8 cellular contexts compared by ENCODE assay signal in genomic region chr18:76349067-76349715, GRCh38.
DNase-seq lines count a peak whose midpoint lies in the region; ATAC-seq and TF ChIP-seq lines count a peak whose summit lies in the region.

No MANE protein-coding gene starts in this region.

- no peak for TF ChIP-seq EP300 in transverse colon (IDR thresholded peaks at IDR 0.05; ENCODE audit: low read depth)

- peaks cover 3 to 6% (median 5%) of the 10 kb centered on the region in 3 donors for H3K4me1 Mint-ChIP-seq in CD8-positive, alpha-beta memory T cell
- peaks cover 13% of the 10 kb centered on the region for H3K4me1 Mint-ChIP-seq in osteocyte (ENCODE audit: unreplicated experiment)

- H3K36me3 ChIP-seq in CD8-positive, alpha-beta memory T cell (ENCODE audit: insufficient read depth, low read length) = no peaks in the 10 kb centered on the region
- no peaks in the 10 kb centered on the region for H3K36me3 ChIP-seq in transverse colon

- TF ChIP-seq POLR2A in transverse colon (IDR thresholded peaks at IDR 0.05) = no peak

- H3K4me1 ChIP-seq in CD8-positive, alpha-beta memory T cell (ENCODE audit: insufficient read depth, low read length) = peaks cover 7% of the 10 kb centered on the region
- H3K4me1 ChIP-seq in transverse colon = peaks cover 0 to 12% (median 8%) of the 10 kb centered on the region in 4 donors

- CTCF ChIA-PET in CD8-positive, alpha-beta memory T cell (lab: Charles Lee) = interaction anchor here (1.5 kb wide), 1 partner anchor 1703 kb away, joined by 3 read pairs; no protein-coding TSS in a partner anchor

- peak; percentile 63 for ATAC-seq in GM21381 (IDR thresholded peaks at IDR 0.05; ENCODE audit: unreplicated experiment)

- no peaks in the 10 kb centered on the region for H3K27me3 ChIP-seq in CD8-positive, alpha-beta memory T cell (ENCODE audit: insufficient read depth, low read length, poor library complexity, severe bottlenecking)
- no peaks in the 10 kb centered on the region for H3K27me3 ChIP-seq in transverse colon

- H3K4me3 ChIP-seq in CD8-positive, alpha-beta memory T cell (ENCODE audit: low read length) = no peak overlapping the region
- peak overlapping the region in 1 of 4 donors; percentile 7 for H3K4me3 ChIP-seq in transverse colon

- no peaks in the 10 kb centered on the region for H3K9me3 Mint-ChIP-seq in CD8-positive, alpha-beta memory T cell
- peaks cover 5% of the 10 kb centered on the region for H3K9me3 Mint-ChIP-seq in osteocyte (ENCODE audit: unreplicated experiment)

- POLR2A ChIA-PET in CD8-positive, alpha-beta memory T cell (lab: Charles Lee) = no interaction called here

- TF ChIP-seq CTCF in osteocyte (IDR thresholded peaks at IDR 0.05) (peak; percentile 90), transverse colon (IDR thresholded peaks at IDR 0.05) (peak; percentile 78 to 90 (median 88))

- H3K36me3 Mint-ChIP-seq in CD8-positive, alpha-beta memory T cell = no peaks in the 10 kb centered on the region
- H3K36me3 Mint-ChIP-seq in osteocyte (ENCODE audit: unreplicated experiment) = peaks cover 1% of the 10 kb centered on the region

- in situ Hi-C loops in transverse colon (cut with MboI; ENCODE audit: low pct_ligation_motif_present in 1 of 4, low pct_unique_long_range_greater_than_20kb in 1 of 4, low sequenced_read_pairs in 3 of 4) = loop anchor here in 1 of 4 donors (25.0 kb wide), 1 partner anchor 1687 kb away; no protein-coding TSS in a partner anchor

- 28 to 63% methylated on average over 6 to 29 of the region's 29 CpGs for WGBS in transverse colon (ENCODE audit: low coverage in 1 of 2), 2 donors

- intact Hi-C loops in transverse colon (cut with DNase I; ENCODE audit: low total_unique reads) = no loop called here

- no peak overlapping the region for H3K27ac ChIP-seq in CD8-positive, alpha-beta memory T cell (ENCODE audit: low read depth, low read length)
- H3K27ac ChIP-seq in transverse colon = no peak overlapping the region

- DNase-seq in CD8-positive, alpha-beta memory T cell = peak; percentile 32 to 62 (median 40)
- DNase-seq in LoVo (ENCODE audit: low spot score) (peak; percentile 39), RPMI7951 (ENCODE audit: low read depth) (peak; percentile 57), foreskin melanocyte (peak; percentile 56), osteocyte (ENCODE audit: extremely low spot score, unreplicated experiment) (peak; percentile 85), transverse colon (peak; percentile 66)
- peak; percentile 17 for DNase-seq in activated T-helper 9 cell treated with anti-CD3 and anti-CD28 coated beads, Interleukin-2, amount 50 U/mL, for 16 hours (ENCODE audit: low read depth)

- H3K27me3 Mint-ChIP-seq in CD8-positive, alpha-beta memory T cell = peaks cover 3 to 8% of the 10 kb centered on the region in 2 donors
- no peaks in the 10 kb centered on the region for H3K27me3 Mint-ChIP-seq in osteocyte (ENCODE audit: unreplicated experiment)

- H3K9me3 ChIP-seq in CD8-positive, alpha-beta memory T cell (ENCODE audit: low read length) = no peaks in the 10 kb centered on the region
- no peaks in the 10 kb centered on the region for H3K9me3 ChIP-seq in transverse colon

- H3K27ac Mint-ChIP-seq in CD8-positive, alpha-beta memory T cell = no peak overlapping the region
- no peak overlapping the region for H3K27ac Mint-ChIP-seq in osteocyte (ENCODE audit: unreplicated experiment)

- H3K4me3 Mint-ChIP-seq in CD8-positive, alpha-beta memory T cell = no peak overlapping the region
- H3K4me3 Mint-ChIP-seq in osteocyte (ENCODE audit: unreplicated experiment) = peak overlapping the region; percentile 69

Comparison
In these comparisons a context has a peak if more than half of its experiments do, and no peak if none do; other contexts are left out.
1. DNase-seq: peak in every context shown above with its lines; median percentile 85 in osteocyte; 66 in transverse colon; 57 in RPMI7951; 56 in foreskin melanocyte; 40 in CD8-positive, alpha-beta memory T cell; 39 in LoVo; 17 in activated T-helper 9 cell treated with anti-CD3 and anti-CD28 coated beads, Interleukin-2, amount 50 U/mL, for 16 hours.